8 cellular contexts compared by ENCODE assay signal in genomic region chr19:49570138-49570856, GRCh38. TPM values are rescaled to one million over a fixed set of nuclear protein-coding genes. Genes with fewer than 3 reads are reported as not detected.
DNase-seq lines count a peak whose midpoint lies in the region; ATAC-seq, FAIRE-seq and TF ChIP-seq lines count a peak whose summit lies in the region.

No MANE protein-coding gene starts in this region.

- in situ Hi-C loops in T47D (cut with HindIII; ENCODE audit: low pct_unique_long_range_greater_than_20kb, low sequenced_read_pairs), result no loop called here

- peak overlapping the region; percentile 43 for H3K4me3 Mint-ChIP-seq in T-helper 1 cell treated with Interleukin-12 subunit alpha and Interleukin-12 subunit beta and Interleukin-4 antibody, amounts not matched to agents 30 μg/mL and 1 μg/mL, for 36 hours
- peak overlapping the region; percentile 70 to 87 (median 71) for H3K4me3 Mint-ChIP-seq in immature natural killer cell

- H3K27ac Mint-ChIP-seq in T-helper 1 cell treated with Interleukin-12 subunit alpha and Interleukin-12 subunit beta and Interleukin-4 antibody, amounts not matched to agents 30 μg/mL and 1 μg/mL, for 36 hours, result peak overlapping the region; percentile 93
- peak overlapping the region; percentile 83 to 97 (median 96) for H3K27ac Mint-ChIP-seq in immature natural killer cell

- H3K36me3 Mint-ChIP-seq in T-helper 1 cell treated with Interleukin-12 subunit alpha and Interleukin-12 subunit beta and Interleukin-4 antibody, amounts not matched to agents 30 μg/mL and 1 μg/mL, for 36 hours (ENCODE audit: low read depth), result peaks cover 15% of the 10 kb centered on the region
- peaks cover 0 to 1% (median 0%) of the 10 kb centered on the region in 3 donors for H3K36me3 Mint-ChIP-seq in immature natural killer cell

- no peak for ATAC-seq in HG02610 (IDR thresholded peaks at IDR 0.05; ENCODE audit: unreplicated experiment)

- FAIRE-seq in GM12892 (lab: Jason Lieb, UNC), result peak; percentile 80

- H3K27me3 Mint-ChIP-seq in T-helper 1 cell treated with Interleukin-12 subunit alpha and Interleukin-12 subunit beta and Interleukin-4 antibody, amounts not matched to agents 30 μg/mL and 1 μg/mL, for 36 hours (ENCODE audit: low read depth), result no peaks in the 10 kb centered on the region
- peaks cover 4 to 12% (median 4%) of the 10 kb centered on the region in 3 donors for H3K27me3 Mint-ChIP-seq in immature natural killer cell (ENCODE audit: low read depth in 3 of 3)

- DNase-seq in AG08395 (ENCODE audit: low spot score), result peak; percentile 88
- peak; percentile 65 for DNase-seq in GM12892 (ENCODE audit: insufficient read length)
- peak; percentile 71 for DNase-seq in NCI-H2029 treated with DMSO at 0.1 percent for 48 hours (lab: John Stamatoyannopoulos, UW)
- DNase-seq in T47D (ENCODE audit: low read depth in 1 of 2, low spot score in 1 of 2), result peak; percentile 34 to 85
- DNase-seq in immature natural killer cell, result peak; percentile 77 to 83 (median 80)
- DNase-seq in stimulated activated CD4-positive, alpha-beta T cell treated with anti-CD3 and anti-CD28 coated beads, Interleukin-2, amount 100 ng/mL, for 4 hours (ENCODE audit: low read depth), result peak; percentile 65

- TF ChIP-seq POLR2A in GM12892 (IDR thresholded peaks at IDR 0.05; ENCODE audit: low read depth, low read length), result no peak

- peaks cover 44% of the 10 kb centered on the region for H3K4me1 Mint-ChIP-seq in T-helper 1 cell treated with Interleukin-12 subunit alpha and Interleukin-12 subunit beta and Interleukin-4 antibody, amounts not matched to agents 30 μg/mL and 1 μg/mL, for 36 hours (ENCODE audit: low read depth)
- H3K4me1 Mint-ChIP-seq in immature natural killer cell, result peaks cover 44 to 52% of the 10 kb centered on the region in 2 donors

- no peaks in the 10 kb centered on the region for H3K9me3 Mint-ChIP-seq in T-helper 1 cell treated with Interleukin-12 subunit alpha and Interleukin-12 subunit beta and Interleukin-4 antibody, amounts not matched to agents 30 μg/mL and 1 μg/mL, for 36 hours
- H3K9me3 Mint-ChIP-seq in immature natural killer cell, result no peaks in the 10 kb centered on the region

RNA-seq across cellular contexts. Expression of gene NOSIP, which starts 10.1 kb away (rescaled TPM):
- polyA plus RNA-seq in GM12892 (2012; ENCODE audit: missing spikeins), result 19.3 TPM
- 100 to 1,000 TPM; 196 to 251 (median 239) TPM for polyA plus RNA-seq in immature natural killer cell

RNA-seq across cellular contexts. Expression of gene PRRG2, which starts 10.8 kb away (rescaled TPM):
- 0.47 TPM for polyA plus RNA-seq in GM12892 (2012; ENCODE audit: missing spikeins)
- under 1 TPM in 1 of 3 donors, not detected in 2; 0.78 TPM for polyA plus RNA-seq in immature natural killer cell

RNA-seq across cellular contexts. Expression of gene PRR12, which starts 20.7 kb away (rescaled TPM):
- 2.0 TPM for polyA plus RNA-seq in GM12892 (2012; ENCODE audit: missing spikeins)
- polyA plus RNA-seq in immature natural killer cell, result 1 to 10 TPM in 2 of 3 donors, under 1 TPM in 1; 0.21 to 4.0 (median 2.0) TPM

RNA-seq across cellular contexts. Expression of gene RCN3, which starts 42.5 kb away (rescaled TPM):
- polyA plus RNA-seq in GM12892 (2012; ENCODE audit: missing spikeins), result 0.23 TPM
- polyA plus RNA-seq in immature natural killer cell, result 1 to 10 TPM in 2 of 3 donors, under 1 TPM in 1; 0.86 to 1.7 (median 1.0) TPM

RNA-seq across cellular contexts. Expression of gene FCGRT, which starts 57.8 kb away (rescaled TPM):
- polyA plus RNA-seq in GM12892 (2012; ENCODE audit: missing spikeins), result not detected
- polyA plus RNA-seq in immature natural killer cell, result 10 to 100 TPM; 13.8 to 35.9 (median 34.9) TPM
